ENCODE assay signal across 8 cellular contexts in the genomic region with DNA sequence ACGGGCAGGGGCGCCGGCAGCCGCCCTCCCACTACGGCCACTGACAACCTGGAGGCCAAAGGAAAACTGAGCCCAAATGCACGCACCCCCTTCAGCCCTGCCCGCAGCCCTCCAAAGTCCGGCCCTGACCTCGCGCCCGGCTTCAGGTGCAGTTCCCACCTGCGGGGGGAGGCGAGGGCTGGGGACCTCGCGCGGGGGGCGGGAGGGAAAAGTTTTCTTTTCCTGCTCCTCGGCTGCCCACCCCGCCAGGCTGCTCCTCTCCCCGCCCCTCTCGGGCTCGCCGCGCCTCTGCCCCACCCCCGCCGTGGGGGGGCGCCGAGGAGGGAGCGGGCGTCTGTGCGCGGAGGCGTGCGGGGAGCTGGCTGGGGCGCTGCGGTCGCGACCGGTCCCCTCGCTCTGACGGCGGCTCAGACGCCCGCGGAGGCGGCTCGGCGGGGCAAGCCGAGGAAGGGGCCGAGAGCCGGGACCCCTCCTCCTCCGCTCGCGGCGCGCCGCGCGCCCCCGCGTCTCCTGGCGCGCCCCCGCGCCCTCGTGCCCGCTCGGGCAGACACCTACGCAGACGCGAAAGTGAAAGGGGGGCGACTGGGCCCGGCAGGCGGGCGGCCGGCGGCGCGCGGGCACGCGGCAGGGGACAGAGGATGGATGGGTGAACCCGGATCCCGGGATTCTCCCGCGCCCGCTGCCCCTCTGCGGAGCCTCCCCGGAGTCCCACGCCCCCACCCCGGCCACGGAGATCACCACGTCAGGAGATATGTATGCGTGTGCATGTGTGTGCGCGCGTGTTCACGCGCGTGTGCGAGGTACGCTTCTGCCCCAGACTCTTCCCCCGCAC. TPM values are rescaled to one million over a fixed set of nuclear protein-coding genes. Genes with fewer than 3 reads are reported as not detected.
DNase-seq lines count a peak whose midpoint lies in the region; ATAC-seq and TF ChIP-seq lines count a peak whose summit lies in the region.

No MANE protein-coding gene starts in this region.

- H3K27ac Mint-ChIP-seq in glutamatergic neuron (ENCODE audit: unreplicated experiment): no peak overlapping the region

- no peaks in the 10 kb centered on the region for H3K36me3 ChIP-seq in thoracic aorta

- peaks cover 5% of the 10 kb centered on the region for H3K9me3 Mint-ChIP-seq in glutamatergic neuron (ENCODE audit: unreplicated experiment)

- peak overlapping the region; percentile 88 for H3K4me3 Mint-ChIP-seq in glutamatergic neuron (ENCODE audit: unreplicated experiment)

- H3K4me3 ChIP-seq in thoracic aorta: peak overlapping the region; percentile 100

- ATAC-seq in omental fat pad (ENCODE audit: low FRiP score): peak; percentile 33
- peak; percentile 42 for ATAC-seq in thoracic aorta (ENCODE audit: insufficient number of reproducible peaks, low FRiP score, low read depth)

- peaks cover 3% of the 10 kb centered on the region for H3K4me1 Mint-ChIP-seq in glutamatergic neuron (ENCODE audit: low read depth, unreplicated experiment)

- H3K36me3 Mint-ChIP-seq in glutamatergic neuron (ENCODE audit: unreplicated experiment): no peaks in the 10 kb centered on the region

- no peaks in the 10 kb centered on the region for H3K27me3 ChIP-seq in thoracic aorta (replicated peaks; ENCODE audit: insufficient read depth)

- TF ChIP-seq CTCF in glutamatergic neuron (IDR thresholded peaks at IDR 0.05; ENCODE audit: partially characterized antibody, unreplicated experiment) (no peak), omental fat pad (IDR thresholded peaks at IDR 0.05) (no peak), thoracic aorta (IDR thresholded peaks at IDR 0.05) (no peak)

- DNase-seq in DMS 273 (lab: John Stamatoyannopoulos, UW; ENCODE audit: unreplicated experiment) (peak; percentile 66), DMS 273 treated with DMSO at 0.1 percent for 48 hours (lab: John Stamatoyannopoulos, UW) (no peak), NCI-H82 treated with DMSO at 0.1 percent for 48 hours (lab: John Stamatoyannopoulos, UW; ENCODE audit: unreplicated experiment) (peak; percentile 8), activated gamma-delta T cell treated with Interleukin-2 at 50 U/mL for 16 hours (peak; percentile 71), glutamatergic neuron (peak; percentile 50), omental fat pad (ENCODE audit: low spot score) (peak; percentile 23), thoracic aorta (ENCODE audit: low spot score) (no peak), NCI-H2107 treated with DMSO at 0.1 percent for 48 hours (lab: John Stamatoyannopoulos, UW; ENCODE audit: unreplicated experiment) (no peak)

- H3K9me3 ChIP-seq in thoracic aorta: no peaks in the 10 kb centered on the region

- peaks cover 12% of the 10 kb centered on the region for H3K27me3 Mint-ChIP-seq in glutamatergic neuron (ENCODE audit: unreplicated experiment)

- H3K4me1 ChIP-seq in thoracic aorta (ENCODE audit: control insufficient read depth in 1 of 2, low read depth in 2 of 2): peaks cover 6 to 32% of the 10 kb centered on the region in 2 donors

- peak overlapping the region; percentile 33 to 95 for H3K27ac ChIP-seq in thoracic aorta

RNA-seq across cellular contexts. Expression of gene NR3C2, which starts 3.1 kb away (rescaled TPM):
- 0.29 TPM for total RNA-seq in glutamatergic neuron (ENCODE audit: unreplicated experiment)
- total RNA-seq in omental fat pad: 10 to 100 TPM in 3 of 4 donors, 1 to 10 TPM in 1; 7.4 to 28.1 (median 12.1) TPM
- 10 to 100 TPM; 11.2 to 18.1 TPM for total RNA-seq in thoracic aorta

Comparison
In these comparisons a context has a peak if more than half of its experiments do, and no peak if none do; other contexts are left out.
1. DNase-seq: peak in DMS 273 (single experiment), NCI-H82 treated with DMSO at 0.1 percent for 48 hours (single experiment), activated gamma-delta T cell treated with Interleukin-2 at 50 U/mL for 16 hours (single experiment), glutamatergic neuron (single experiment) and omental fat pad (single experiment); none in DMS 273 treated with DMSO at 0.1 percent for 48 hours (single experiment), thoracic aorta (single experiment) and NCI-H2107 treated with DMSO at 0.1 percent for 48 hours (single experiment).